Comparison of ENCODE assay signal across 11 cellular contexts in the genomic region with DNA sequence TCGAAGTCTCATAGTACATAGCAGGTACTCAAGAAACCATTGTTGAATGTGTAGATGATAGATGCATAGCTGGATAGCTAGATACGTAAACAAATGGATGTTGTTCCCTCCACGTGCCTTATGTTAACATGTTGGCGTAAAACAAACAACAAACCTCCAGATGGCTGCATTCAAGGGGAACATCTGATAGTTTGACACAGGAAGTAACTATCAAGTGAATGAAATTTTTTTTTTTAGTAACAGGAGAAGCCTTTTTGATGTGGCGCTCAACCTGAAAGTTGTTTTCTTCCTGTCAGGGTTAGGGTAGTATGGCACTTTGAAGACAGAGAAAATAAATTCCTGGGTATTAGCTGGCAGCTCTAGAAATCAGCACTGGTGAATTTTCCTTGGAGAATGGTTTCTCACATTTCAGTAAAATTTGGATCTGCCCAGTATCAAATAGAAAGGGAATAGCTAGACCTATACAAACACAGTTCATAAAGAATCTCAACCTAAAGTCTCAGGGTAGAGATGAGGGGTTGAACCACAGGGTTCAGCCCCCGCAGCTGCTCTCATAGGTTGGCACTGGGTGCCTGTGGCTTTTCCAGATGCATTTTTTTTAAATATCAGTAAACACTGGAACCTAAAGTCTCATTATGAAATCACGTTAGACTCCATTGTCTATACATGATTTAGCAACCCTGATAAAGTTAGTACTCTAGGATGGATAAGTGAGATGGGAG. TPM values are rescaled to one million over a fixed set of nuclear protein-coding genes. Genes with fewer than 3 reads are reported as not detected.
A peak's percentile ranks its signal among the peaks of the same experiment; 100 is the strongest.
DNase-seq lines count a peak whose midpoint lies in the region; ATAC-seq and TF ChIP-seq lines count a peak whose summit lies in the region.
"Had no signal": no experiment of that assay in that cellular context is flagged by ENCODE, and none has a peak within 500 bp of the region (broad histone marks: within the 10 kb centered on the region; RNA-seq: fewer than 3 reads in every experiment).

No MANE protein-coding gene starts in this region.

- no peak for TF ChIP-seq CTCF in CD4-positive, alpha-beta T cell (IDR thresholded peaks at IDR 0.05)
- TF ChIP-seq CTCF in breast epithelium (IDR thresholded peaks at IDR 0.05): no peak
- TF ChIP-seq CTCF in Calu3 (IDR thresholded peaks at IDR 0.05; ENCODE audit: unreplicated experiment): no peak

- no peak for TF ChIP-seq POLR2A in breast epithelium (IDR thresholded peaks at IDR 0.05)
- TF ChIP-seq POLR2A in erythroblast (IDR thresholded peaks at IDR 0.05; ENCODE audit: low read length): no peak

- peak overlapping the region; percentile 65 for H3K4me3 Mint-ChIP-seq in CD4-positive, alpha-beta T cell
- H3K4me3 Mint-ChIP-seq in activated naive CD8-positive, alpha-beta T cell treated with anti-CD3 and anti-CD28 coated beads, Interleukin-2, amount 10 ng/mL, durations not matched to agents 7 days and 5 days: peak overlapping the region; percentile 48
- no peak overlapping the region for H3K4me3 Mint-ChIP-seq in Calu3 (ENCODE audit: low read depth, unreplicated experiment)

- H3K27ac ChIP-seq in CD4-positive, alpha-beta T cell (ENCODE audit: low read depth, low read length): peak overlapping the region; percentile 54
- no peak overlapping the region for H3K27ac ChIP-seq in breast epithelium

- peaks cover 28% of the 10 kb centered on the region for H3K36me3 Mint-ChIP-seq in CD4-positive, alpha-beta T cell (ENCODE audit: low read depth)
- H3K36me3 Mint-ChIP-seq in activated naive CD8-positive, alpha-beta T cell treated with anti-CD3 and anti-CD28 coated beads, Interleukin-2, amount 10 ng/mL, durations not matched to agents 7 days and 5 days: peaks cover 23% of the 10 kb centered on the region
- no peaks in the 10 kb centered on the region for H3K36me3 Mint-ChIP-seq in Calu3 (ENCODE audit: insufficient read depth, unreplicated experiment)

- H3K4me3 ChIP-seq in breast epithelium: no peak overlapping the region

- no TSS peak for BruUV-seq in Calu3 (replicated peaks; lab: Mats Ljungman, UMichigan)

- peaks cover 12% of the 10 kb centered on the region for H3K9me3 Mint-ChIP-seq in CD4-positive, alpha-beta T cell
- H3K9me3 Mint-ChIP-seq in activated naive CD8-positive, alpha-beta T cell treated with anti-CD3 and anti-CD28 coated beads, Interleukin-2, amount 10 ng/mL, durations not matched to agents 7 days and 5 days: peaks cover 17% of the 10 kb centered on the region
- H3K9me3 Mint-ChIP-seq in Calu3 (ENCODE audit: low read depth, unreplicated experiment): peaks cover 7% of the 10 kb centered on the region

- ATAC-seq in CD4-positive, alpha-beta T cell (ENCODE audit: poor library complexity): peak; percentile 85
- peak; percentile 50 for ATAC-seq in GM18867 (IDR thresholded peaks at IDR 0.05; ENCODE audit: unreplicated experiment)
- peak; percentile 74 for ATAC-seq in activated naive CD8-positive, alpha-beta T cell treated with anti-CD3 and anti-CD28 coated beads, Interleukin-2, amount 10 ng/mL, durations not matched to agents 7 days and 5 days (ENCODE audit: low read depth)
- ATAC-seq in GM19023 (IDR thresholded peaks at IDR 0.05; ENCODE audit: unreplicated experiment): no peak
- ATAC-seq: SK-N-SH treated with all-trans-retinoic acid at 6 μM for 48 hours had no signal

- H3K4me1 Mint-ChIP-seq in CD4-positive, alpha-beta T cell (ENCODE audit: low read depth): peaks cover 71% of the 10 kb centered on the region
- peaks cover 40% of the 10 kb centered on the region for H3K4me1 Mint-ChIP-seq in activated naive CD8-positive, alpha-beta T cell treated with anti-CD3 and anti-CD28 coated beads, Interleukin-2, amount 10 ng/mL, durations not matched to agents 7 days and 5 days
- no peaks in the 10 kb centered on the region for H3K4me1 Mint-ChIP-seq in Calu3 (ENCODE audit: low read depth, unreplicated experiment)

- H3K9me3 ChIP-seq in CD4-positive, alpha-beta T cell (ENCODE audit: control insufficient read depth, low read length): peaks cover 21% of the 10 kb centered on the region
- H3K9me3 ChIP-seq in breast epithelium: peaks cover 13 to 17% of the 10 kb centered on the region in 2 donors

- intact Hi-C loops in CD4-positive, alpha-beta T cell (cut with DNase I, micrococcal nuclease): loop anchor here in 1 of 2 experiments (2.0 to 5.0 kb wide), 5 partner anchors 15 to 235 kb away; a partner anchor contains a TSS
- intact Hi-C loops in breast epithelium (cut with DNase I; ENCODE audit: low total_unique reads): no loop called here
- intact Hi-C loops in Calu3 (cut with micrococcal nuclease; ENCODE audit: unreplicated experiment): no loop called here

- no peaks in the 10 kb centered on the region for H3K36me3 ChIP-seq in breast epithelium

- no peaks in the 10 kb centered on the region for H3K27me3 Mint-ChIP-seq in CD4-positive, alpha-beta T cell
- H3K27me3 Mint-ChIP-seq in activated naive CD8-positive, alpha-beta T cell treated with anti-CD3 and anti-CD28 coated beads, Interleukin-2, amount 10 ng/mL, durations not matched to agents 7 days and 5 days: no peaks in the 10 kb centered on the region
- no peaks in the 10 kb centered on the region for H3K27me3 Mint-ChIP-seq in Calu3 (ENCODE audit: unreplicated experiment)

- CTCF ChIA-PET in CD4-positive, alpha-beta T cell (lab: Charles Lee): no interaction called here
- CTCF ChIA-PET in Calu3 (lab: Charles Lee): no interaction called here

- POLR2A ChIA-PET in CD4-positive, alpha-beta T cell (lab: Charles Lee): interaction anchor here (0.6 to 6.9 kb wide), 20 partner anchors 8 to 226 kb away, joined by 3 to 119 read pairs (median 4); a partner anchor contains a TSS
- POLR2A ChIA-PET in activated naive CD8-positive, alpha-beta T cell treated with anti-CD3 and anti-CD28 coated beads, Interleukin-2, amount 10 ng/mL, durations not matched to agents 7 days and 5 days (lab: Charles Lee): interaction anchor here (1.0 to 3.3 kb wide), 4 partner anchors 13 to 145 kb away, joined by 3 to 21 read pairs (median 4); a partner anchor contains a TSS

- H3K27ac Mint-ChIP-seq in CD4-positive, alpha-beta T cell: peak overlapping the region; percentile 85
- peak overlapping the region; percentile 88 for H3K27ac Mint-ChIP-seq in activated naive CD8-positive, alpha-beta T cell treated with anti-CD3 and anti-CD28 coated beads, Interleukin-2, amount 10 ng/mL, durations not matched to agents 7 days and 5 days
- no peak overlapping the region for H3K27ac Mint-ChIP-seq in Calu3 (ENCODE audit: unreplicated experiment)

- H3K4me1 ChIP-seq in breast epithelium: no peaks in the 10 kb centered on the region

- peak in 3 of 10 experiments; percentile 13 to 43 (median 25) for DNase-seq in CD4-positive, alpha-beta T cell
- DNase-seq in NCI-H2171 (lab: John Stamatoyannopoulos, UW): peak; percentile 69
- no peak for DNase-seq in activated naive CD8-positive, alpha-beta T cell treated with anti-CD3 and anti-CD28 coated beads, Interleukin-2, amount 10 ng/mL, durations not matched to agents 7 days and 5 days
- DNase-seq in breast epithelium (ENCODE audit: low spot score in 2 of 2): no peak
- DNase-seq in Calu3: no peak
- no peak for DNase-seq in erythroblast (lab: John Stamatoyannopoulos, UW)
- DNase-seq: amniotic stem cell, NCI-H1092 had no signal

- H3K27me3 ChIP-seq in CD4-positive, alpha-beta T cell (ENCODE audit: control insufficient read depth, insufficient read depth, low read length): no peaks in the 10 kb centered on the region
- no peaks in the 10 kb centered on the region for H3K27me3 ChIP-seq in breast epithelium

RNA-seq across cellular contexts. Expression of a gene that starts 18.8 kb away (rescaled TPM):
- 100 to 1,000 TPM; 256 to 261 TPM for total RNA-seq in CD4-positive, alpha-beta T cell
- total RNA-seq in activated naive CD8-positive, alpha-beta T cell treated with anti-CD3 and anti-CD28 coated beads, Interleukin-2, amount 10 ng/mL, durations not matched to agents 7 days and 5 days: 100 to 1,000 TPM; 233 to 257 TPM
- total RNA-seq in breast epithelium (100 to 1,000 TPM; 176 to 198 (median 186) TPM), Calu3 (2022) (158 and 159 TPM in 2 replicates)
